ENCODE assay signal across 8 cellular contexts in genomic region chr14:94548999-94549985, GRCh38. TPM values are rescaled to one million over a fixed set of nuclear protein-coding genes. Genes with fewer than 3 reads are reported as not detected.
DNase-seq lines count a peak whose midpoint lies in the region; ATAC-seq, FAIRE-seq and TF ChIP-seq lines count a peak whose summit lies in the region.

No MANE protein-coding gene starts in this region.

- no peak overlapping the region for H3K27ac ChIP-seq in CD4-positive, alpha-beta memory T cell (ENCODE audit: low read depth, low read length)
- H3K27ac ChIP-seq in endothelial cell of umbilical vein (ENCODE audit: insufficient read depth, low read depth, low read length), result no peak overlapping the region
- no peak overlapping the region for H3K27ac ChIP-seq in substantia nigra (ENCODE audit: low read depth, low read length, poor library complexity, severe bottlenecking)

- intact Hi-C loops in CD4-positive, alpha-beta memory T cell (cut with micrococcal nuclease), result no loop called here
- intact Hi-C loops in activated CD8-positive, alpha-beta T cell treated with anti-CD3 and anti-CD28 coated beads for 36 hours (cut with micrococcal nuclease), result no loop called here
- intact Hi-C loops in endothelial cell of umbilical vein (cut with micrococcal nuclease), result loop anchor here (1.0 to 10.0 kb wide), 4 partner anchors 63 to 414 kb away; no protein-coding TSS in a partner anchor

- no peak overlapping the region for H3K4me3 Mint-ChIP-seq in CD4-positive, alpha-beta memory T cell
- H3K4me3 Mint-ChIP-seq in activated CD8-positive, alpha-beta T cell treated with anti-CD3 and anti-CD28 coated beads for 36 hours, result no peak overlapping the region
- H3K4me3 Mint-ChIP-seq in naive thymus-derived CD8-positive, alpha-beta T cell, result no peak overlapping the region

- H3K9me3 ChIP-seq in CD4-positive, alpha-beta memory T cell (ENCODE audit: control insufficient read depth in 1 of 2, low read length in 2 of 2), result no peaks in the 10 kb centered on the region
- no peaks in the 10 kb centered on the region for H3K9me3 ChIP-seq in endothelial cell of umbilical vein (replicated peaks; ENCODE audit: control insufficient read depth, insufficient read depth, low read length)

- CTCF ChIA-PET in CD4-positive, alpha-beta memory T cell (lab: Charles Lee; ENCODE audit: partially characterized antibody), result interaction anchor here (0.6 to 1.8 kb wide), 13 partner anchors 9 to 418 kb away, joined by 3 to 17 read pairs (median 3); partner anchors contain the start of gene SERPINA4
- CTCF ChIA-PET in activated CD8-positive, alpha-beta T cell treated with anti-CD3 and anti-CD28 coated beads for 36 hours (lab: Charles Lee), result interaction anchor here (0.6 to 1.8 kb wide), 16 partner anchors 9 to 417 kb away, joined by 3 to 12 read pairs (median 4); partner anchors contain the start of genes SERPINA12 and SERPINA4
- CTCF ChIA-PET in endothelial cell of umbilical vein (lab: Charles Lee), result interaction anchor here (0.6 to 2.0 kb wide), 39 partner anchors 8 to 883 kb away, joined by 3 to 98 read pairs (median 4); partner anchors contain the start of gene SERPINA4

- H4K20me1 ChIP-seq in endothelial cell of umbilical vein (replicated peaks; ENCODE audit: control insufficient read depth, extremely low read depth, insufficient read depth, low read length), result no peaks in the 10 kb centered on the region

- H3K27ac Mint-ChIP-seq in CD4-positive, alpha-beta memory T cell, result no peak overlapping the region
- H3K27ac Mint-ChIP-seq in activated CD8-positive, alpha-beta T cell treated with anti-CD3 and anti-CD28 coated beads for 36 hours, result no peak overlapping the region
- H3K27ac Mint-ChIP-seq in naive thymus-derived CD8-positive, alpha-beta T cell, result no peak overlapping the region

- peak; percentile 80 for ATAC-seq in GM21367 (IDR thresholded peaks at IDR 0.05; ENCODE audit: unreplicated experiment)
- peak; percentile 67 for ATAC-seq in activated CD8-positive, alpha-beta T cell treated with anti-CD3 and anti-CD28 coated beads for 36 hours
- ATAC-seq in naive thymus-derived CD8-positive, alpha-beta T cell, result no peak

- peak in 4 of 5 donors; percentile 7 to 24 (median 20) for DNase-seq in CD4-positive, alpha-beta memory T cell
- DNase-seq in NCI-H2107 (lab: John Stamatoyannopoulos, UW) (peak; percentile 7), endothelial cell of umbilical vein (ENCODE audit: low read depth, low spot score) (peak; percentile 38), substantia nigra (lab: John Stamatoyannopoulos, UW) (peak in 34 of 49 donors; percentile 5 to 70 (median 30)), SKM-1 (lab: John Stamatoyannopoulos, UW; ENCODE audit: unreplicated experiment) (no peak)
- DNase-seq in activated CD8-positive, alpha-beta T cell treated with anti-CD3 and anti-CD28 coated beads for 36 hours, result peak; percentile 71
- peak in 8 of 10 donors; percentile 5 to 41 (median 21) for DNase-seq in naive thymus-derived CD8-positive, alpha-beta T cell

- no peaks in the 10 kb centered on the region for H3K79me2 ChIP-seq in endothelial cell of umbilical vein (ENCODE audit: control insufficient read depth, insufficient read depth, low read length)

- POLR2A ChIA-PET in CD4-positive, alpha-beta memory T cell (lab: Charles Lee; ENCODE audit: partially characterized antibody), result no interaction called here
- POLR2A ChIA-PET in activated CD8-positive, alpha-beta T cell treated with anti-CD3 and anti-CD28 coated beads for 36 hours (lab: Charles Lee), result no interaction called here
- POLR2A ChIA-PET in endothelial cell of umbilical vein (lab: Charles Lee), result no interaction called here
- POLR2A ChIA-PET in naive thymus-derived CD8-positive, alpha-beta T cell (lab: Charles Lee), result no interaction called here

- no peak overlapping the region for H2AFZ ChIP-seq in endothelial cell of umbilical vein (ENCODE audit: low read depth, low read length)

- no peak overlapping the region for H3K9ac ChIP-seq in endothelial cell of umbilical vein (replicated peaks; ENCODE audit: extremely low read depth, insufficient read depth, low read length)

- H3K4me1 ChIP-seq in CD4-positive, alpha-beta memory T cell (ENCODE audit: insufficient read depth, low read length), result no peaks in the 10 kb centered on the region
- H3K4me1 ChIP-seq in endothelial cell of umbilical vein (ENCODE audit: control insufficient read depth, extremely low read depth, insufficient read depth, low read length), result no peaks in the 10 kb centered on the region

- no peaks in the 10 kb centered on the region for H3K36me3 Mint-ChIP-seq in CD4-positive, alpha-beta memory T cell
- no peaks in the 10 kb centered on the region for H3K36me3 Mint-ChIP-seq in activated CD8-positive, alpha-beta T cell treated with anti-CD3 and anti-CD28 coated beads for 36 hours (ENCODE audit: low read depth)
- peaks cover 0 to 5% (median 2%) of the 10 kb centered on the region in 3 donors for H3K36me3 Mint-ChIP-seq in naive thymus-derived CD8-positive, alpha-beta T cell

- FAIRE-seq in endothelial cell of umbilical vein (lab: Jason Lieb, UNC), result peak; percentile 89

- H3K9me1 ChIP-seq in endothelial cell of umbilical vein (replicated peaks; ENCODE audit: control insufficient read depth, extremely low read depth, insufficient read depth, low read length), result no peaks in the 10 kb centered on the region

- H3K9me3 Mint-ChIP-seq in CD4-positive, alpha-beta memory T cell, result peaks cover 0 to 14% (median 3%) of the 10 kb centered on the region in 8 donors
- no peaks in the 10 kb centered on the region for H3K9me3 Mint-ChIP-seq in activated CD8-positive, alpha-beta T cell treated with anti-CD3 and anti-CD28 coated beads for 36 hours
- peaks cover 0 to 28% (median 7%) of the 10 kb centered on the region in 9 donors for H3K9me3 Mint-ChIP-seq in naive thymus-derived CD8-positive, alpha-beta T cell

- peaks cover 5 to 16% of the 10 kb centered on the region in 2 donors for H3K27me3 Mint-ChIP-seq in CD4-positive, alpha-beta memory T cell
- H3K27me3 Mint-ChIP-seq in activated CD8-positive, alpha-beta T cell treated with anti-CD3 and anti-CD28 coated beads for 36 hours, result peaks cover 21% of the 10 kb centered on the region
- H3K27me3 Mint-ChIP-seq in naive thymus-derived CD8-positive, alpha-beta T cell, result peaks cover 23 to 84% (median 37%) of the 10 kb centered on the region in 5 donors

- no peak overlapping the region for H3K4me2 ChIP-seq in endothelial cell of umbilical vein (ENCODE audit: insufficient read depth, low read length)

- TF ChIP-seq CTCF in activated CD8-positive, alpha-beta T cell treated with anti-CD3 and anti-CD28 coated beads for 36 hours (IDR thresholded peaks at IDR 0.05), result peak; percentile 89
- TF ChIP-seq CTCF in endothelial cell of umbilical vein (IDR thresholded peaks at IDR 0.05; ENCODE audit: extremely low read depth in 1 of 2, insufficient read depth in 1 of 2, low read depth in 1 of 2, low read length in 2 of 2), result peak; percentile 75 to 78

- no peaks in the 10 kb centered on the region for H3K4me1 Mint-ChIP-seq in CD4-positive, alpha-beta memory T cell
- H3K4me1 Mint-ChIP-seq in activated CD8-positive, alpha-beta T cell treated with anti-CD3 and anti-CD28 coated beads for 36 hours (ENCODE audit: low read depth), result no peaks in the 10 kb centered on the region
- no peaks in the 10 kb centered on the region for H3K4me1 Mint-ChIP-seq in naive thymus-derived CD8-positive, alpha-beta T cell

- no peak overlapping the region for H3K4me3 ChIP-seq in CD4-positive, alpha-beta memory T cell (ENCODE audit: low read length in 2 of 2)
- no peak overlapping the region for H3K4me3 ChIP-seq in endothelial cell of umbilical vein (replicated peaks in 1 of 3; ENCODE audit: insufficient read depth in 1 of 3, low read depth in 1 of 3, low read length in 3 of 3)

- dilution Hi-C loops in endothelial cell of umbilical vein (cut with MboI; ENCODE audit: extremely low pct_ligation_motif_present, low sequenced_read_pairs), result no loop called here

- BruUV-seq in endothelial cell of umbilical vein (replicated peaks; lab: Mats Ljungman, UMichigan), result no TSS peak

- no peaks in the 10 kb centered on the region for H3K27me3 ChIP-seq in CD4-positive, alpha-beta memory T cell (ENCODE audit: insufficient read depth, low read length)
- no peaks in the 10 kb centered on the region for H3K27me3 ChIP-seq in endothelial cell of umbilical vein (ENCODE audit: control insufficient read depth in 2 of 2, insufficient read depth in 2 of 2, low read length in 2 of 2)

- H3K36me3 ChIP-seq in CD4-positive, alpha-beta memory T cell (ENCODE audit: insufficient read depth, low read length), result no peaks in the 10 kb centered on the region
- H3K36me3 ChIP-seq in endothelial cell of umbilical vein (ENCODE audit: control insufficient read depth in 2 of 2, extremely low read depth in 1 of 2, insufficient read depth in 2 of 2, low read length in 2 of 2), result no peaks in the 10 kb centered on the region

- TF ChIP-seq POLR2A in endothelial cell of umbilical vein (IDR thresholded peaks at IDR 0.05; ENCODE audit: low read depth, low read length), result no peak

RNA-seq across cellular contexts. Expression of gene SERPINA4, which starts 11.9 kb away (rescaled TPM):
- not detected for total RNA-seq in CD4-positive, alpha-beta memory T cell
- polyA plus RNA-seq in CD4-positive, alpha-beta memory T cell, result not detected
- not detected for total RNA-seq in activated CD8-positive, alpha-beta T cell treated with anti-CD3 and anti-CD28 coated beads for 36 hours
- total RNA-seq in endothelial cell of umbilical vein, result not detected in 2 replicates
- not detected in 2 replicates for polyA plus RNA-seq in endothelial cell of umbilical vein
- not detected in 2 replicates for polyA plus RNA-seq in endothelial cell of umbilical vein (2011; cell fraction: cytosol; rRNA removed)
- not detected in 2 replicates for polyA plus RNA-seq in endothelial cell of umbilical vein (2011; cell fraction: nucleus; rRNA removed)
- not detected in 2 replicates for polyA plus RNA-seq in endothelial cell of umbilical vein (2012)
- polyA minus RNA-seq in endothelial cell of umbilical vein, result not detected in 2 replicates
- polyA minus RNA-seq in endothelial cell of umbilical vein (2011; cell fraction: cytosol; rRNA and poly(A)+ RNA removed), result not detected
- not detected in 2 replicates for polyA minus RNA-seq in endothelial cell of umbilical vein (2011; cell fraction: nucleus; rRNA and poly(A)+ RNA removed)
- total RNA-seq in naive thymus-derived CD8-positive, alpha-beta T cell, result not detected
- polyA plus RNA-seq in naive thymus-derived CD8-positive, alpha-beta T cell, result not detected

RNA-seq across cellular contexts. Expression of gene SERPINA5, which starts 31.9 kb away (rescaled TPM):
- not detected for total RNA-seq in CD4-positive, alpha-beta memory T cell
- polyA plus RNA-seq in CD4-positive, alpha-beta memory T cell, result not detected
- not detected for total RNA-seq in activated CD8-positive, alpha-beta T cell treated with anti-CD3 and anti-CD28 coated beads for 36 hours
- total RNA-seq in endothelial cell of umbilical vein, result not detected in 2 replicates
- 0.08 and 0.12 TPM in 2 replicates for polyA plus RNA-seq in endothelial cell of umbilical vein
- 0.12 and 0.21 TPM in 2 replicates for polyA plus RNA-seq in endothelial cell of umbilical vein (2011; cell fraction: cytosol; rRNA removed)
- 0.06 TPM in 1 of 2 replicates, not detected in the other for polyA plus RNA-seq in endothelial cell of umbilical vein (2011; cell fraction: nucleus; rRNA removed)
- 0.42 and 0.59 TPM in 2 replicates for polyA plus RNA-seq in endothelial cell of umbilical vein (2012)
- polyA minus RNA-seq in endothelial cell of umbilical vein, result not detected in 2 replicates
- not detected for polyA minus RNA-seq in endothelial cell of umbilical vein (2011; cell fraction: cytosol; rRNA and poly(A)+ RNA removed)
- polyA minus RNA-seq in endothelial cell of umbilical vein (2011; cell fraction: nucleus; rRNA and poly(A)+ RNA removed), result not detected in 2 replicates
- total RNA-seq in naive thymus-derived CD8-positive, alpha-beta T cell, result not detected
- polyA plus RNA-seq in naive thymus-derived CD8-positive, alpha-beta T cell, result not detected

RNA-seq across cellular contexts. Expression of gene SERPINA12, which starts 40.0 kb away (rescaled TPM):
- not detected for total RNA-seq in CD4-positive, alpha-beta memory T cell
- polyA plus RNA-seq in CD4-positive, alpha-beta memory T cell, result not detected
- not detected for total RNA-seq in activated CD8-positive, alpha-beta T cell treated with anti-CD3 and anti-CD28 coated beads for 36 hours
- total RNA-seq in endothelial cell of umbilical vein, result not detected in 2 replicates
- not detected in 2 replicates for polyA plus RNA-seq in endothelial cell of umbilical vein
- not detected in 2 replicates for polyA plus RNA-seq in endothelial cell of umbilical vein (2011; cell fraction: cytosol; rRNA removed)
- not detected in 2 replicates for polyA plus RNA-seq in endothelial cell of umbilical vein (2011; cell fraction: nucleus; rRNA removed)
- not detected in 2 replicates for polyA plus RNA-seq in endothelial cell of umbilical vein (2012)
- not detected in 2 replicates for polyA minus RNA-seq in endothelial cell of umbilical vein
- polyA minus RNA-seq in endothelial cell of umbilical vein (2011; cell fraction: cytosol; rRNA and poly(A)+ RNA removed), result not detected
- not detected in 2 replicates for polyA minus RNA-seq in endothelial cell of umbilical vein (2011; cell fraction: nucleus; rRNA and poly(A)+ RNA removed)
- not detected for total RNA-seq in naive thymus-derived CD8-positive, alpha-beta T cell
- polyA plus RNA-seq in naive thymus-derived CD8-positive, alpha-beta T cell, result not detected

Comparison
In these comparisons a context has a peak if more than half of its experiments do, and no peak if none do; other contexts are left out.
1. ATAC-seq: peak in GM21367 (single experiment) and activated CD8-positive, alpha-beta T cell treated with anti-CD3 and anti-CD28 coated beads for 36 hours (single experiment); none in naive thymus-derived CD8-positive, alpha-beta T cell (0 of 2).